9 cellular contexts compared by ENCODE assay signal in genomic region chr7:68321076-68321639, GRCh38.
DNase-seq lines count a peak whose midpoint lies in the region; ATAC-seq, FAIRE-seq and TF ChIP-seq lines count a peak whose summit lies in the region.
"Had no signal": no experiment of that assay in that cellular context is flagged by ENCODE, and none has a peak within 500 bp of the region (broad histone marks: within the 10 kb centered on the region; RNA-seq: fewer than 3 reads in every experiment).

No MANE protein-coding gene starts in this region.

- POLR2A ChIA-PET in A549 (lab: Yijun Ruan, JAX): interaction anchor here (1.1 kb wide), 1 partner anchor 144 kb away, joined by 3 read pairs; no protein-coding TSS in a partner anchor

- H2BK12ac ChIP-seq in mesenchymal stem cell (ENCODE audit: low read length in 2 of 2): no peak overlapping the region

- no peak overlapping the region for H3K18ac ChIP-seq in mesenchymal stem cell (ENCODE audit: low read depth in 1 of 2, low read length in 2 of 2)

- intact Hi-C loops in adrenal gland (cut with DNase I): no loop called here
- intact Hi-C loops in spleen (cut with DNase I; ENCODE audit: low total_unique reads): no loop called here

- H3K36me3 ChIP-seq in adrenal gland (replicated peaks in 1 of 2) (no peaks in the 10 kb centered on the region), mesenchymal stem cell (ENCODE audit: control insufficient read depth in 1 of 2, insufficient read depth in 2 of 2, low read depth in 1 of 2, low read length in 2 of 2) (no peaks in the 10 kb centered on the region), spleen (no peaks in the 10 kb centered on the region)

- H4K8ac ChIP-seq in mesenchymal stem cell (ENCODE audit: low read length): no peak overlapping the region

- no peak overlapping the region for H2BK120ac ChIP-seq in mesenchymal stem cell (ENCODE audit: low read depth, low read length)

- H3K23ac ChIP-seq in mesenchymal stem cell (ENCODE audit: low read length in 2 of 2): no peak overlapping the region

- peak in 1 of 2 experiments; percentile 69; a peak in 2 of 5 replicates for TF ChIP-seq EP300 in A549 (IDR thresholded peaks at IDR 0.05)

- no peak overlapping the region for H2BK5ac ChIP-seq in mesenchymal stem cell (ENCODE audit: low read depth, low read length, poor library complexity, severe bottlenecking)

- no peak overlapping the region for H2AK5ac ChIP-seq in mesenchymal stem cell (ENCODE audit: low read length, severe bottlenecking)

- H3K4me3 ChIP-seq in A549 (no peak overlapping the region), adrenal gland (no peak overlapping the region), mesenchymal stem cell (ENCODE audit: insufficient read depth in 1 of 2, low read depth in 1 of 2, low read length in 2 of 2) (no peak overlapping the region), spleen (no peak overlapping the region)

- H3K4me1 ChIP-seq in A549: peaks cover 32% of the 10 kb centered on the region
- H3K4me1 ChIP-seq in adrenal gland (replicated peaks in 1 of 2): peaks cover 5 to 11% of the 10 kb centered on the region in 2 donors
- no peaks in the 10 kb centered on the region for H3K4me1 ChIP-seq in mesenchymal stem cell (ENCODE audit: control insufficient read depth, insufficient read depth, low read depth, low read length)
- H3K4me1 ChIP-seq in spleen: peaks cover 0 to 3% (median 0%) of the 10 kb centered on the region in 6 donors

- WGBS in A549 (ENCODE audit: missing lambda C conversion rate): 1% methylated on average over 4 of the region's 4 CpGs
- 11 to 21% (median 16%) methylated on average over 4 of the region's 4 CpGs for whole genome bisulfite sequencing in adrenal gland, 4 donors
- 55% methylated on average over 4 of the region's 4 CpGs for WGBS in mesenchymal stem cell
- WGBS in spleen, 5 donors: 31 to 51% (median 48%) methylated on average over 4 of the region's 4 CpGs

- H4K91ac ChIP-seq in mesenchymal stem cell (ENCODE audit: low read length): no peak overlapping the region

- H3K27me3 ChIP-seq in adrenal gland (no peaks in the 10 kb centered on the region), mesenchymal stem cell (ENCODE audit: control insufficient read depth in 1 of 2, insufficient read depth in 1 of 2, low read length in 2 of 2) (peaks cover 0 to 4% of the 10 kb centered on the region in 2 experiments), spleen (replicated peaks in 1 of 7) (no peaks in the 10 kb centered on the region)

- H2BK15ac ChIP-seq in mesenchymal stem cell (ENCODE audit: low read depth, poor library complexity, severe bottlenecking): no peak overlapping the region

- no peak overlapping the region for H3K14ac ChIP-seq in mesenchymal stem cell (ENCODE audit: low read length in 2 of 2)

- no peak overlapping the region for H2AFZ ChIP-seq in mesenchymal stem cell (ENCODE audit: low read depth, low read length)

- H3K27ac ChIP-seq in A549 (peak overlapping the region; percentile 45 to 58), adrenal gland (peak overlapping the region in 1 of 5 donors; percentile 9), mesenchymal stem cell (ENCODE audit: low read length, poor library complexity, severe bottlenecking) (no peak overlapping the region), spleen (no peak overlapping the region)

- TF ChIP-seq POLR2A in A549 (IDR thresholded peaks at IDR 0.05; ENCODE audit: low read length) (no peak), adrenal gland (IDR thresholded peaks at IDR 0.05) (no peak), spleen (IDR thresholded peaks at IDR 0.05) (no peak)

- H3K4me2 ChIP-seq in A549 (peak overlapping the region; percentile 68), mesenchymal stem cell (ENCODE audit: low read length, poor library complexity, severe bottlenecking) (no peak overlapping the region)

- H3K79me1 ChIP-seq in mesenchymal stem cell (replicated peaks; ENCODE audit: low read length, poor library complexity, severe bottlenecking): no peaks in the 10 kb centered on the region

- no peak overlapping the region for H3K4ac ChIP-seq in mesenchymal stem cell (ENCODE audit: low read depth in 1 of 2, low read length in 2 of 2)

- H3K9me3 ChIP-seq in A549 (no peaks in the 10 kb centered on the region), adrenal gland (replicated peaks in 1 of 3) (no peaks in the 10 kb centered on the region), mesenchymal stem cell (ENCODE audit: control insufficient read depth, low read length) (peaks cover 2% of the 10 kb centered on the region), spleen (peaks cover 0 to 23% (median 0%) of the 10 kb centered on the region in 8 donors)

- TF ChIP-seq CTCF in A549 (IDR thresholded peaks at IDR 0.05): no peak
- TF ChIP-seq CTCF in adrenal gland (IDR thresholded peaks at IDR 0.05): no peak
- TF ChIP-seq CTCF in spleen (IDR thresholded peaks at IDR 0.05 in 8 of 11, conservative IDR thresholded peaks at IDR 0.05 in 3 of 11): no peak

- ATAC-seq in A549: peak; percentile 90 to 95

- peak; percentile 39 for FAIRE-seq in A549 (lab: Jason Lieb, UNC)

- H3K9ac ChIP-seq in mesenchymal stem cell (ENCODE audit: low read length): peak overlapping the region; percentile 4

- DNase-seq in A549 (ENCODE audit: low read depth in 1 of 2, low spot score in 1 of 2) (peak; percentile 13 to 77), NCI-H2029 (lab: John Stamatoyannopoulos, UW) (peak; percentile 77), adrenal gland (peak; percentile 18 to 73 (median 49)), mesenchymal stem cell (no peak), MV-4-11 (lab: John Stamatoyannopoulos, UW) (no peak), spleen (no peak), AG20443 (ENCODE audit: low spot score) (no peak), NCI-H1048 (lab: John Stamatoyannopoulos, UW) (no peak)
- DNase-seq: T-helper 1 cell had no signal

- CTCF ChIA-PET in A549 (lab: Yijun Ruan, JAX): interaction anchor here (0.6 kb wide), 2 partner anchors 42 to 59 kb away, joined by 3 read pairs; no protein-coding TSS in a partner anchor

- peak; percentile 2 to 48; a peak in 3 of 5 replicates for TF ChIP-seq RAD21 in A549 (conservative IDR thresholded peaks at IDR 0.05 in 1 of 2, IDR thresholded peaks at IDR 0.05 in 1 of 2)

TF ChIP-seq in A549, 52 proteins besides CTCF, POLR2A, EP300 and RAD21:
- TF ChIP-seq NPAS2 (CRISPR knock-in tag; IDR thresholded peaks at IDR 0.05; ENCODE audit: borderline replicate concordance) (no peak), MAZ (IDR thresholded peaks at IDR 0.05; ENCODE audit: borderline replicate concordance, low read depth, low read length) (no peak), JUNB (IDR thresholded peaks at IDR 0.05) (peak; percentile 42; the same call in 1 of the 2 replicates), SMC3 (IDR thresholded peaks at IDR 0.05) (0 out of 3 replicates have a peak, but pooled peaks have one; percentile 16), RFX5 (IDR thresholded peaks at IDR 0.05) (no peak), PHF8 (IDR thresholded peaks at IDR 0.05; ENCODE audit: borderline replicate concordance, low read depth) (no peak), JUN (IDR thresholded peaks at IDR 0.05) (peak; percentile 55 to 60; a peak in 3 of 5 replicates), KDM1A (IDR thresholded peaks at IDR 0.05; ENCODE audit: low read depth) (no peak), CEBPB (IDR thresholded peaks at IDR 0.05) (0 out of 4 replicates have a peak, but pooled peaks of 1 of the 2 experiments have one; percentile 32), POLR2AphosphoS2 (conservative IDR thresholded peaks at IDR 0.05; ENCODE audit: low read length) (no peak), CHD4 (IDR thresholded peaks at IDR 0.05; ENCODE audit: borderline replicate concordance) (no peak), FOXS1 (CRISPR knock-in tag; IDR thresholded peaks at IDR 0.05) (no peak), FOSL2 (IDR thresholded peaks at IDR 0.05) (no peak), FOSL2 (CRISPR knock-in tag; IDR thresholded peaks at IDR 0.05) (peak; percentile 37), CBX8 (IDR thresholded peaks at IDR 0.05) (no peak), HMGXB4 (CRISPR knock-in tag; IDR thresholded peaks at IDR 0.05; ENCODE audit: borderline replicate concordance) (no peak), ZNF302 (CRISPR knock-in tag; IDR thresholded peaks at IDR 0.05) (no peak), GATA3 (IDR thresholded peaks at IDR 0.05; ENCODE audit: borderline replicate concordance) (peak; percentile 69)
- TF ChIP-seq, protein P1, sequence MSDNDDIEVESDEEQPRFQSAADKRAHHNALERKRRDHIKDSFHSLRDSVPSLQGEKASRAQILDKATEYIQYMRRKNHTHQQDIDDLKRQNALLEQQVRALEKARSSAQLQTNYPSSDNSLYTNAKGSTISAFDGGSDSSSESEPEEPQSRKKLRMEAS (IDR thresholded peaks at IDR 0.05): 0 out of 2 replicates have a peak, but pooled peaks have one; percentile 13
- TF ChIP-seq, protein P2, sequence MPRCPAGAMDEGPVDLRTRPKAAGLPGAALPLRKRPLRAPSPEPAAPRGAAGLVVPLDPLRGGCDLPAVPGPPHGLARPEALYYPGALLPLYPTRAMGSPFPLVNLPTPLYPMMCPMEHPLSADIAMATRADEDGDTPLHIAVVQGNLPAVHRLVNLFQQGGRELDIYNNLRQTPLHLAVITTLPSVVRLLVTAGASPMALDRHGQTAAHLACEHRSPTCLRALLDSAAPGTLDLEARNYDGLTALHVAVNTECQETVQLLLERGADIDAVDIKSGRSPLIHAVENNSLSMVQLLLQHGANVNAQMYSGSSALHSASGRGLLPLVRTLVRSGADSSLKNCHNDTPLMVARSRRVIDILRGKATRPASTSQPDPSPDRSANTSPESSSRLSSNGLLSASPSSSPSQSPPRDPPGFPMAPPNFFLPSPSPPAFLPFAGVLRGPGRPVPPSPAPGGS (IDR thresholded peaks at IDR 0.05): 0 out of 3 replicates have a peak, but pooled peaks have one; percentile 36

Comparison
In these comparisons a context has a peak if more than half of its experiments do, and no peak if none do; other contexts are left out.
1. DNase-seq: peak in A549 (2 of 2), NCI-H2029 (single experiment) and adrenal gland (7 of 7); none in mesenchymal stem cell (single experiment), MV-4-11 (single experiment), spleen (single experiment), AG20443 (single experiment) and NCI-H1048 (single experiment).
2. H3K27ac ChIP-seq: peak in A549 (2 of 2); none in mesenchymal stem cell (single experiment) and spleen (0 of 8).